In the genomic region with DNA sequence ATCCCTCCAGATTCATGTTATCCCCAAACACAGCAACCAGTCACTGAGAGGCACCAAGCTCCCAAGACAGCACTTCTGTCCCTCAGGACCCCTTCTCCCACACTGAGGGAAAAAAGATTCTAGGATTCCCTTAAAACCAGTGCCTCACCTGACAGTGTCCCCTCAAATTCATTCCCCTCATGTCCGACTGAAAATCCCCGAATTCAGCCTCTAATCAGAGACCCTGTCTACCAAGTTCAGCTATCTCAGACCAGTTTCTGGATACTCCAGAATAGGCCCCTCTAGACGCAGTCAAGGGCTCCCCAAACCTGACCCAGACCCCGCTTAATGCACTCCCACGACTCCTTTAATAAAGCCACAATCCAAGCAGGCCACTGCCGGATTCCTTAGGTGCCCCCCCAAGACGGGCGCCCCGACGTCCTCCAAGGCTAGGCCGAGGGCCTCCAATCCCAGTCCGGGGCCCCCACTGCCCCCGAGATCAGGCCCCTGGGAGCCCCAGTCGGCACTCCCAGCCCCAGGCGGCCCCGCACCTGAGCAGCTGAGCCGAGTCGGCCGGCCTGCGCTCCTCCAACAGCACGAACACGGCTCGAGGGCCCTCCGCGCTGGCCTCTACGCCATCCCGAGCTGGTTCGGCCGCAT, we compare ENCODE assay signal across 6 cellular contexts. TPM values are rescaled to one million over a fixed set of nuclear protein-coding genes. Genes with fewer than 3 reads are reported as not detected.
A peak's percentile ranks its signal among the peaks of the same experiment; 100 is the strongest.
DNase-seq lines count a peak whose midpoint lies in the region; ATAC-seq and TF ChIP-seq lines count a peak whose summit lies in the region.

No MANE protein-coding gene starts in this region.

- CTCF ChIA-PET in AG04449 (lab: Yijun Ruan, JAX), result interaction anchor here (1.4 to 1.5 kb wide), 3 partner anchors 71 to 97 kb away, joined by 3 to 6 read pairs (median 5); a partner anchor contains a TSS

- in situ Hi-C loops in gastrocnemius medialis (cut with MboI; ENCODE audit: low sequenced_read_pairs in 4 of 4), result loop anchor here in 1 of 4 donors (5.0 kb wide), 1 partner anchor 80 kb away; no protein-coding TSS in a partner anchor

- peaks cover 9% of the 10 kb centered on the region in 2 donors for H3K4me1 ChIP-seq in gastrocnemius medialis

- H3K4me1 Mint-ChIP-seq in effector memory CD8-positive, alpha-beta T cell (ENCODE audit: low read depth in 2 of 2), result peaks cover 14 to 30% of the 10 kb centered on the region in 2 donors

- TF ChIP-seq CTCF in AG04449 (IDR thresholded peaks at IDR 0.05; ENCODE audit: insufficient read depth, low read length, missing control alignments), result no peak
- TF ChIP-seq CTCF in gastrocnemius medialis (IDR thresholded peaks at IDR 0.05 in 4 of 5, conservative IDR thresholded peaks at IDR 0.05 in 1 of 5), result no peak

- peaks cover 11% of the 10 kb centered on the region for H3K36me3 Mint-ChIP-seq in effector memory CD8-positive, alpha-beta T cell (ENCODE audit: insufficient read depth)

- no peaks in the 10 kb centered on the region for H3K9me3 Mint-ChIP-seq in effector memory CD8-positive, alpha-beta T cell

- ATAC-seq in HG03565 (IDR thresholded peaks at IDR 0.05; ENCODE audit: unreplicated experiment), result peak; percentile 6
- ATAC-seq in effector memory CD8-positive, alpha-beta T cell (replicated peaks), result peak; percentile 0
- peak in 1 of 2 donors; percentile 0 for ATAC-seq in gastrocnemius medialis
- no peak for ATAC-seq in GM21825 (IDR thresholded peaks at IDR 0.05; ENCODE audit: unreplicated experiment)

- DNase-seq in AG04449 (ENCODE audit: low read depth, low spot score) (no peak), gastrocnemius medialis (peak in 1 of 2 donors; percentile 14), NCI-H526 treated with DMSO at 0.1 percent for 48 hours (lab: John Stamatoyannopoulos, UW) (no peak)
- no peak for DNase-seq in effector memory CD8-positive, alpha-beta T cell

- peak overlapping the region; percentile 93 to 95 for H3K27ac Mint-ChIP-seq in effector memory CD8-positive, alpha-beta T cell

- H3K27ac ChIP-seq in gastrocnemius medialis, result peak overlapping the region; percentile 93 to 100 (median 98)

- H3K4me3 ChIP-seq in AG04449 (ENCODE audit: low read depth, low read length), result peak overlapping the region; percentile 71
- peak overlapping the region; percentile 76 to 87 (median 79) for H3K4me3 ChIP-seq in gastrocnemius medialis

- H3K36me3 ChIP-seq in gastrocnemius medialis, result peaks cover 0 to 17% of the 10 kb centered on the region in 2 donors

- POLR2A ChIA-PET in AG04449 (lab: Yijun Ruan, JAX), result interaction anchor here (0.9 to 1.7 kb wide), 3 partner anchors 41 to 85 kb away, joined by 8 to 11 read pairs (median 8); a partner anchor contains a TSS

- H3K9me3 ChIP-seq in gastrocnemius medialis, result no peaks in the 10 kb centered on the region

- no peaks in the 10 kb centered on the region for H3K27me3 ChIP-seq in gastrocnemius medialis

- TF ChIP-seq POLR2A in gastrocnemius medialis (IDR thresholded peaks at IDR 0.05), result no peak

- intact Hi-C loops in gastrocnemius medialis (cut with DNase I; ENCODE audit: low total_unique reads), result loop anchor here (1.0 to 5.0 kb wide), 7 partner anchors 32 to 240 kb away; a partner anchor contains a TSS

- no peaks in the 10 kb centered on the region for H3K27me3 Mint-ChIP-seq in effector memory CD8-positive, alpha-beta T cell

- H3K4me3 Mint-ChIP-seq in effector memory CD8-positive, alpha-beta T cell, result peak overlapping the region; percentile 78 to 86

RNA-seq across cellular contexts. Expression of a gene that starts 0.5 kb away (rescaled TPM):
- 10 to 100 TPM; 29.3 to 44.5 (median 34.7) TPM for total RNA-seq in gastrocnemius medialis

RNA-seq across cellular contexts. Expression of a gene that starts 16.1 kb away (rescaled TPM):
- under 1 TPM; 0.07 to 0.55 (median 0.40) TPM for total RNA-seq in gastrocnemius medialis

RNA-seq across cellular contexts. Expression of a gene that starts 31.1 kb away (rescaled TPM):
- total RNA-seq in gastrocnemius medialis, result 1 to 10 TPM; 4.5 to 6.6 (median 4.7) TPM

RNA-seq across cellular contexts. Expression of a gene that starts 37.0 kb away (rescaled TPM):
- 100 to 1,000 TPM in 3 of 4 donors, 10 to 100 TPM in 1; 98.2 to 125 (median 105) TPM for total RNA-seq in gastrocnemius medialis

RNA-seq across cellular contexts. Expression of a gene that starts 40.6 kb away (rescaled TPM):
- total RNA-seq in gastrocnemius medialis, result 10 to 100 TPM in 2 of 4 donors, 1 to 10 TPM in 2; 8.6 to 19.3 (median 10.1) TPM
